Comparison of ENCODE assay signal across 16 cellular contexts in genomic region chr2:69975136-69975852, GRCh38.
"Had no signal": no experiment of that assay in that cellular context is flagged by ENCODE, and none has a peak within 500 bp of the region (broad histone marks: within the 10 kb centered on the region; RNA-seq: fewer than 3 reads in every experiment).

No MANE protein-coding gene starts in this region.

- H3K4me3 ChIP-seq: cardiac muscle cell, heart left ventricle, left ventricle myocardium inferior, right atrium auricular region, upper lobe of right lung had no signal

- ATAC-seq: foreskin keratinocyte had no signal

- H3K4me1 ChIP-seq: foreskin keratinocyte, left ventricle myocardium inferior, right atrium auricular region, upper lobe of right lung had no signal

- H3K9me3 ChIP-seq: heart left ventricle, left ventricle myocardium inferior, right atrium auricular region, upper lobe of right lung had no signal

- H3K27ac ChIP-seq: cardiac muscle cell, foreskin keratinocyte, left ventricle myocardium inferior, right atrium auricular region, upper lobe of right lung, VCaP had no signal

- DNase-seq: activated CD4-positive, alpha-beta T cell treated with anti-CD3 and anti-CD28 coated beads for 4 hours; activated CD8-positive, alpha-beta memory T cell treated with anti-CD3 and anti-CD28 coated beads for 24 hours; activated naive CD4-positive, alpha-beta T cell treated with anti-CD3 and anti-CD28 coated beads, Interleukin-2, amount 10 ng/mL, durations not matched to agents 7 days and 5 days; activated T-cell treated with anti-CD3 and anti-CD28 coated beads for 4 hours; foreskin keratinocyte; islet precursor cell; stimulated activated CD4-positive, alpha-beta T cell treated with anti-CD3 and anti-CD28 coated beads, Interleukin-2, amount 100 ng/mL, for 24 hours; stimulated activated naive CD4-positive, alpha-beta T cell; substantia nigra; upper lobe of right lung had no signal

- H3K27me3 ChIP-seq: cardiac muscle cell, foreskin keratinocyte, heart left ventricle, right atrium auricular region, upper lobe of right lung had no signal

- H3K36me3 ChIP-seq: cardiac muscle cell, heart left ventricle, left ventricle myocardium inferior, right atrium auricular region, upper lobe of right lung had no signal

- FAIRE-seq: endothelial cell of umbilical vein had no signal
